In the genomic region with DNA sequence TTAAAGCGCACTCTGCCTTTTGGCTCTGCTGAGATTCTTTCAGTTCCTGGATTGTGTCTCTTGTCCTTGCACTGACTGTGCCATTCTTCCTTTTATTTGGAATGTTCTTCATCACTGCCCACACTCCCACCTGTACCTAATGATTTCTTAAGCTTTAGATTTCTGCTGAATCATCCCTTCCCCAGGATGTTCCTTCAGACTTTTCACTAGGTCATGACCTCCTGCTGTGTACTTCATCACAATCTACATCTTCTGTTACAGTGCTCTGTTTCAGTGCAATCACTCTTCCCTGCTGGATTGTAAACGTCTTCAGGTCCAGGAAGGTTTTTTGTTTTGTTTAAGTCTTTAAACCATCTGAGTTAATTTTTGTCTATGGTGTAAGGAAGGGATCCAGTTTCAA, we compare ENCODE assay signal across 29 cellular contexts.
DNase-seq lines count a peak whose midpoint lies in the region; ATAC-seq, FAIRE-seq and TF ChIP-seq lines count a peak whose summit lies in the region.
"Had no signal": no experiment of that assay in that cellular context is flagged by ENCODE, and none has a peak within 500 bp of the region (broad histone marks: within the 10 kb centered on the region; RNA-seq: fewer than 3 reads in every experiment).

No MANE protein-coding gene starts in this region.

- no peak for TF ChIP-seq CTCF in A549 (IDR thresholded peaks at IDR 0.05)
- no peak for TF ChIP-seq CTCF in epithelial cell of proximal tubule (conservative IDR thresholded peaks at IDR 0.05; ENCODE audit: low read depth, low read length)

- no peak overlapping the region for H4K8ac ChIP-seq in mesendoderm (ENCODE audit: low read depth, low read length)

- H2AK5ac ChIP-seq in mesendoderm (ENCODE audit: low read length): no peak overlapping the region

- no peaks in the 10 kb centered on the region for H3K9me3 ChIP-seq in A549
- H3K9me3 ChIP-seq in HUES48 (ENCODE audit: control insufficient read depth, insufficient read depth, low read length): no peaks in the 10 kb centered on the region
- H3K9me3 ChIP-seq: adrenal gland, vagina had no signal

- TF ChIP-seq EP300 in A549 (IDR thresholded peaks at IDR 0.05): no peak

- H2BK120ac ChIP-seq in mesendoderm (ENCODE audit: low read depth, low read length): peak overlapping the region; percentile 73

- no peak for TF ChIP-seq POLR2A in A549 (IDR thresholded peaks at IDR 0.05; ENCODE audit: low read length)

- no peak for FAIRE-seq in A549 (lab: Jason Lieb, UNC)
- FAIRE-seq: bronchial epithelial cell, GM12891 had no signal

- H3K79me1 ChIP-seq in mesendoderm (ENCODE audit: low read length): no peaks in the 10 kb centered on the region

- no peak overlapping the region for H2BK5ac ChIP-seq in mesendoderm (ENCODE audit: low read length)

- H3K27me3 ChIP-seq in HUES48 (ENCODE audit: control insufficient read depth, insufficient read depth, low read length) (no peaks in the 10 kb centered on the region), mesendoderm (ENCODE audit: insufficient read depth, low read length, poor library complexity) (no peaks in the 10 kb centered on the region)
- H3K27me3 ChIP-seq: adrenal gland, gastroesophageal sphincter, vagina had no signal

- no peak overlapping the region for H3K4me2 ChIP-seq in A549
- no peak overlapping the region for H3K4me2 ChIP-seq in mesendoderm (ENCODE audit: low read length)
- H3K4me2 ChIP-seq: KMS-11 had no signal

- no peak overlapping the region for H3K4me3 ChIP-seq in A549
- H3K4me3 ChIP-seq in HUES48 (ENCODE audit: low read depth, low read length): no peak overlapping the region
- H3K4me3 ChIP-seq in epithelial cell of proximal tubule (ENCODE audit: low read depth, low read length): no peak overlapping the region
- no peak overlapping the region for H3K4me3 ChIP-seq in mesendoderm (ENCODE audit: low read length)
- H3K4me3 ChIP-seq: adrenal gland, gastroesophageal sphincter, SK-N-MC, vagina had no signal

- in situ Hi-C loops in KBM-7 (cut with MboI; ENCODE audit: low pct_unique_long_range_greater_than_20kb, low sequenced_read_pairs): no loop called here

- H2BK15ac ChIP-seq in mesendoderm (replicated peaks; ENCODE audit: low read depth): no peak overlapping the region

- H3K9ac ChIP-seq in HUES48 (ENCODE audit: low read depth, low read length): no peak overlapping the region
- H3K9ac ChIP-seq in mesendoderm (ENCODE audit: low read length): no peak overlapping the region
- H3K9ac ChIP-seq: KMS-11 had no signal

- DNase-seq in A549 (ENCODE audit: low read depth in 1 of 2, low spot score in 1 of 2) (no peak), epithelial cell of proximal tubule (ENCODE audit: low read depth) (peak; percentile 15), mesendoderm (peak; percentile 86), T-helper 1 cell (no peak), KBM-7 (no peak)
- no peak for DNase-seq in stimulated activated CD4-positive, alpha-beta T cell treated with anti-CD3 and anti-CD28 coated beads, Interleukin-2, amount 100 ng/mL, for 48 hours
- DNase-seq: activated CD4-positive, alpha-beta T cell treated with anti-CD3 and anti-CD28 coated beads for 4 hours; activated naive CD4-positive, alpha-beta T cell treated with Interleukin-2 at 50 U/mL for 16 hours; activated T-cell treated with anti-CD3 and anti-CD28 coated beads, Interleukin-2, amount 50 U/mL, for 4 hours; adrenal gland; cortex of kidney; hypothalamus; naive B cell; NCI-H1048; NCI-H187 treated with DMSO at 0.1 percent for 48 hours; NCI-H345; NCI-H774; stimulated activated CD4-positive, alpha-beta T cell treated with anti-CD3 and anti-CD28 coated beads, Interleukin-4, amount 100 ng/mL, for 24 hours; stimulated activated naive CD4-positive, alpha-beta T cell; T-helper 17 cell had no signal

- no peak overlapping the region for H3K27ac ChIP-seq in A549
- H3K27ac ChIP-seq in HUES48 (ENCODE audit: low read depth, low read length): peak overlapping the region; percentile 28
- H3K27ac ChIP-seq in mesendoderm (ENCODE audit: low read depth, low read length): no peak overlapping the region
- H3K27ac ChIP-seq: adrenal gland, C4-2B, gastroesophageal sphincter, KMS-11, SK-N-MC, vagina had no signal

- POLR2A ChIA-PET in A549 (lab: Yijun Ruan, JAX): no interaction called here

- H3K4me1 ChIP-seq in A549 (no peaks in the 10 kb centered on the region), HUES48 (ENCODE audit: control insufficient read depth, insufficient read depth, low read length) (peaks cover 8% of the 10 kb centered on the region), mesendoderm (ENCODE audit: control insufficient read depth, low read depth, low read length) (peaks cover 3% of the 10 kb centered on the region)
- H3K4me1 ChIP-seq: adrenal gland, gastroesophageal sphincter, vagina had no signal

- H3K79me2 ChIP-seq in mesendoderm (ENCODE audit: control insufficient read depth, insufficient read depth, low read length): no peaks in the 10 kb centered on the region

- ATAC-seq in A549: no peak
- ATAC-seq in HG03521 (IDR thresholded peaks at IDR 0.05; ENCODE audit: unreplicated experiment): no peak
- ATAC-seq: activated T-cell treated with anti-CD3 and anti-CD28 coated beads, Interleukin-2, amount 50 U/mL, for 4 hours; gastroesophageal sphincter; T-helper 17 cell had no signal

- 13% methylated on average over 2 of the region's 2 CpGs for WGBS in A549 (ENCODE audit: missing lambda C conversion rate)
- no CpG with 5 or more reads among the region's 2 CpGs for WGBS in mesendoderm (ENCODE audit: extremely low coverage, insufficient coverage, low lambda C conversion rate)

- H3K56ac ChIP-seq in mesendoderm (ENCODE audit: low read length): peak overlapping the region; percentile 15

- no peak overlapping the region for H4K5ac ChIP-seq in mesendoderm (ENCODE audit: low read length)

- H3K36me3 ChIP-seq in HUES48 (ENCODE audit: control insufficient read depth, insufficient read depth, low read length) (no peaks in the 10 kb centered on the region), mesendoderm (ENCODE audit: control insufficient read depth, insufficient read depth, low read length) (no peaks in the 10 kb centered on the region)
- H3K36me3 ChIP-seq: adrenal gland, gastroesophageal sphincter, vagina had no signal

- no peak for TF ChIP-seq RAD21 in A549 (conservative IDR thresholded peaks at IDR 0.05 in 1 of 2, IDR thresholded peaks at IDR 0.05 in 1 of 2)

- no peak overlapping the region for H3K23ac ChIP-seq in mesendoderm (ENCODE audit: low read length)

- CTCF ChIA-PET in A549 (lab: Yijun Ruan, JAX): no interaction called here

- no peak overlapping the region for H3K4ac ChIP-seq in mesendoderm (ENCODE audit: low read depth, low read length)

- H3K18ac ChIP-seq in mesendoderm (ENCODE audit: low read length): no peak overlapping the region

TF ChIP-seq in A549, 52 proteins besides CTCF, POLR2A, EP300 and RAD21:
- TF ChIP-seq HOXB5 (CRISPR knock-in tag; IDR thresholded peaks at IDR 0.05): no peak
- TF ChIP-seq MAFK (IDR thresholded peaks at IDR 0.05; ENCODE audit: partially characterized antibody): peak; percentile 56
- TF ChIP-seq HEYL (CRISPR knock-in tag; IDR thresholded peaks at IDR 0.05): no peak
TF ChIP-seq in A549: peak in this region for 1.

Comparison
In these comparisons a context has a peak if more than half of its experiments do, and no peak if none do; other contexts are left out.
1. DNase-seq: peak in epithelial cell of proximal tubule (single experiment) and mesendoderm (single experiment); none in A549 (0 of 2), stimulated activated CD4-positive, alpha-beta T cell treated with anti-CD3 and anti-CD28 coated beads, Interleukin-2, amount 100 ng/mL, for 48 hours (0 of 2), T-helper 1 cell (0 of 5) and KBM-7 (single experiment).